ENCODE assay signal across 15 cellular contexts in the genomic region with DNA sequence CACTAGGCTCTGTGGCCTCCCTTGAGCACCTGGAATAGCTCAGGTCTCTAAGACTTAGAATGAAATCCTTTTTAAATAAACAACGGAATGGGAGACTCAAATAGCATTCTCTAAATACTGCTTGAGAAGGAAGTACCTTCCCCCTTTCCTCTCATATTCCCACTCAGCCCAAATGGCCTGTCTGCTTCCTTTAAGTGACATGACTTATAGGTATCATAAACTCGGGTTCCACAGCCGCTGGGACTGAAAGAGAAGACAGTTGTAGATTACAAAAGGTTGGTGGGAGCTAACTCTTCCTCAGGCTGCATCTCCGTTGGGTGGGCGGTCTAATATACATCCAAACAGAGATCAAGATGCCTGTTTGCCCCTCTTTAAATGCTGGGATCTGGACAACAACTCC. TPM values are rescaled to one million over a fixed set of nuclear protein-coding genes. Genes with fewer than 3 reads are reported as not detected.
DNase-seq lines count a peak whose midpoint lies in the region; ATAC-seq and TF ChIP-seq lines count a peak whose summit lies in the region.
"Had no signal": no experiment of that assay in that cellular context is flagged by ENCODE, and none has a peak within 500 bp of the region (broad histone marks: within the 10 kb centered on the region; RNA-seq: fewer than 3 reads in every experiment).

No MANE protein-coding gene starts in this region.

- peak in 2 of 3 experiments; percentile 29 to 42 for DNase-seq in NCI-H1417 (lab: John Stamatoyannopoulos, UW)
- no peak for DNase-seq in NCI-H1417 treated with DMSO at 0.1 percent for 48 hours (lab: John Stamatoyannopoulos, UW)
- DNase-seq in WTC11 (ENCODE audit: low spot score): no peak
- DNase-seq in left kidney (ENCODE audit: low read depth, low spot score): peak; percentile 96
- DNase-seq in thoracic aorta (ENCODE audit: low spot score): no peak
- DNase-seq in NCI-H2196 (lab: John Stamatoyannopoulos, UW; ENCODE audit: unreplicated experiment): no peak
- DNase-seq: 8988T, H9, MV-4-11, NCI-H1436 treated with DMSO at 0.1 percent for 48 hours, NCI-H446, NCI-H774 had no signal

- CTCF ChIA-PET in WTC11 (lab: Charles Lee): interaction anchor here (0.9 to 3.7 kb wide), 4 partner anchors 12 to 479 kb away, joined by 3 to 66 read pairs (median 6); no protein-coding TSS in a partner anchor

- H3K36me3 ChIP-seq in thoracic aorta: no peaks in the 10 kb centered on the region

- H3K27ac ChIP-seq in thoracic aorta: peak overlapping the region; percentile 16 to 91
- H3K27ac ChIP-seq: C4-2B had no signal

- H3K4me1 ChIP-seq in thoracic aorta (ENCODE audit: control insufficient read depth in 1 of 2, low read depth in 2 of 2): peaks cover 3 to 13% of the 10 kb centered on the region in 2 donors

- H3K9me3 Mint-ChIP-seq in WTC11: no peaks in the 10 kb centered on the region
- H3K9me3 Mint-ChIP-seq: H9 had no signal

- no peaks in the 10 kb centered on the region for H3K36me3 Mint-ChIP-seq in WTC11

- peak overlapping the region; percentile 89; the same call in 1 of the 2 replicates for H3K4me3 Mint-ChIP-seq in WTC11

- TF ChIP-seq CTCF in WTC11 (IDR thresholded peaks at IDR 0.05): no peak
- TF ChIP-seq CTCF in thoracic aorta (IDR thresholded peaks at IDR 0.05): no peak

- no peak overlapping the region for H3K4me3 ChIP-seq in thoracic aorta

- no peaks in the 10 kb centered on the region for H3K9me3 ChIP-seq in thoracic aorta

- POLR2A ChIA-PET in WTC11 (lab: Charles Lee): no interaction called here

- H3K4me1 Mint-ChIP-seq in WTC11: peaks cover 31% of the 10 kb centered on the region

- no peak for ATAC-seq in WTC11
- ATAC-seq in thoracic aorta (ENCODE audit: insufficient number of reproducible peaks, low FRiP score, low read depth): no peak
- no peak for ATAC-seq in HG03108 (IDR thresholded peaks at IDR 0.05; ENCODE audit: unreplicated experiment)
- ATAC-seq in GM18520 (IDR thresholded peaks at IDR 0.05; ENCODE audit: unreplicated experiment): no peak

- no peak overlapping the region for H3K27ac Mint-ChIP-seq in WTC11

- peaks cover 22% of the 10 kb centered on the region for H3K27me3 Mint-ChIP-seq in WTC11 (ENCODE audit: low read depth)

- no peaks in the 10 kb centered on the region for H3K27me3 ChIP-seq in thoracic aorta (replicated peaks; ENCODE audit: insufficient read depth)

TF ChIP-seq in WTC11, 78 proteins besides CTCF, POLR2A, EP300 and RAD21:
- TF ChIP-seq FOXP1 (CRISPR knock-in tag; IDR thresholded peaks at IDR 0.05; ENCODE audit: borderline replicate concordance): no peak
- no peak for TF ChIP-seq IRF2 (CRISPR knock-in tag; IDR thresholded peaks at IDR 0.05; ENCODE audit: borderline replicate concordance, low read depth)
- no peak for TF ChIP-seq CREB1 (CRISPR knock-in tag; IDR thresholded peaks at IDR 0.05)
- no peak for TF ChIP-seq EMX1 (CRISPR knock-in tag; IDR thresholded peaks at IDR 0.05)

RNA-seq across cellular contexts. Expression of a gene that starts 1.2 kb away (rescaled TPM):
- total RNA-seq in WTC11 (2021) (5.6 to 10.6 TPM (median 10.5 TPM) in 3 replicates), thoracic aorta (100 to 1,000 TPM; 142 to 191 TPM)

Comparison
In these comparisons a context has a peak if more than half of its experiments do, and no peak if none do; other contexts are left out.
1. DNase-seq: peak in NCI-H1417 (2 of 3) and left kidney (single experiment); none in NCI-H1417 treated with DMSO at 0.1 percent for 48 hours (single experiment), WTC11 (single experiment), thoracic aorta (single experiment) and NCI-H2196 (single experiment).
2. RNA of a gene that starts 1.2 kb away (total RNA-seq): 142 to 191 TPM in thoracic aorta; 5.6 to 10.6 TPM in WTC11; every median in the first group is over 10 times any median in the second.